In genomic region chr17:31517524-31517923, GRCh38 we compare ENCODE assay signal across 10 cellular contexts.
DNase-seq lines count a peak whose midpoint lies in the region; ATAC-seq and TF ChIP-seq lines count a peak whose summit lies in the region.
"Had no signal": no experiment of that assay in that cellular context is flagged by ENCODE, and none has a peak within 500 bp of the region (broad histone marks: within the 10 kb centered on the region; RNA-seq: fewer than 3 reads in every experiment).

No MANE protein-coding gene starts in this region.

- no peak overlapping the region for H3K4me3 ChIP-seq in right atrium auricular region
- no peak overlapping the region for H3K4me3 ChIP-seq in fibroblast of mammary gland (ENCODE audit: control insufficient read depth, low read depth, low read length)
- no peak overlapping the region for H3K4me3 ChIP-seq in spleen

- WGBS in spleen, 5 donors, result 67 to 70% (median 68%) methylated on average over 11 of the region's 11 CpGs

- ATAC-seq in Right ventricle myocardium inferior, result peak; percentile 12
- ATAC-seq in GM19023 (IDR thresholded peaks at IDR 0.05; ENCODE audit: unreplicated experiment), result no peak
- no peak for ATAC-seq in GM19324 (IDR thresholded peaks at IDR 0.05; ENCODE audit: low FRiP score, unreplicated experiment)

- intact Hi-C loops in Right ventricle myocardium inferior (cut with DNase I) (no loop called here), spleen (cut with DNase I; ENCODE audit: low total_unique reads) (no loop called here)

- H3K9me3 ChIP-seq in right atrium auricular region, result no peaks in the 10 kb centered on the region
- no peaks in the 10 kb centered on the region for H3K9me3 ChIP-seq in spleen

- TF ChIP-seq CTCF in right atrium auricular region (IDR thresholded peaks at IDR 0.05) (peak in 1 of 2 donors; percentile 57), fibroblast of mammary gland (conservative IDR thresholded peaks at IDR 0.05; ENCODE audit: control insufficient read depth, insufficient read depth, low read depth, low read length) (peak; percentile 4), spleen (IDR thresholded peaks at IDR 0.05 in 8 of 11, conservative IDR thresholded peaks at IDR 0.05 in 3 of 11) (peak in 3 of 11 experiments; percentile 6 to 26 (median 10))

- H3K36me3 ChIP-seq in right atrium auricular region (no peaks in the 10 kb centered on the region), spleen (peaks cover 0 to 54% (median 16%) of the 10 kb centered on the region in 6 donors)

- TF ChIP-seq POLR2A in spleen (IDR thresholded peaks at IDR 0.05), result no peak

- no peaks in the 10 kb centered on the region for H3K27me3 ChIP-seq in right atrium auricular region
- H3K27me3 ChIP-seq in spleen (replicated peaks in 1 of 7), result no peaks in the 10 kb centered on the region

- H3K27ac ChIP-seq in right atrium auricular region (no peak overlapping the region), spleen (no peak overlapping the region)

- H3K4me1 ChIP-seq in right atrium auricular region (no peaks in the 10 kb centered on the region), spleen (peaks cover 0 to 22% (median 0%) of the 10 kb centered on the region in 6 donors)

- DNase-seq in Right ventricle myocardium inferior (ENCODE audit: missing footprints), result no peak
- DNase-seq in right atrium auricular region (ENCODE audit: low spot score), result no peak
- peak; percentile 30 for DNase-seq in NCI-H524 treated with DMSO at 0.1 percent for 48 hours (lab: John Stamatoyannopoulos, UW)
- no peak for DNase-seq in fibroblast of mammary gland (ENCODE audit: low read depth)
- DNase-seq in spleen, result peak; percentile 67
- no peak for DNase-seq in germinal center (ENCODE audit: low spot score)
- DNase-seq: activated naive CD4-positive, alpha-beta T cell treated with anti-CD3 and anti-CD28 coated beads, Interleukin-2, amount 10 ng/mL, durations not matched to agents 7 days and 5 days; GDM1 had no signal

Comparison
In these comparisons a context has a peak if more than half of its experiments do, and no peak if none do; other contexts are left out.
1. DNase-seq: peak in NCI-H524 treated with DMSO at 0.1 percent for 48 hours (single experiment) and spleen (single experiment); none in Right ventricle myocardium inferior (single experiment), right atrium auricular region (single experiment), fibroblast of mammary gland (single experiment) and germinal center (single experiment).